12 cellular contexts compared by ENCODE assay signal in genomic region chr7:76559685-76560084, GRCh38. TPM values are rescaled to one million over a fixed set of nuclear protein-coding genes. Genes with fewer than 3 reads are reported as not detected.
DNase-seq lines count a peak whose midpoint lies in the region; ATAC-seq, FAIRE-seq and TF ChIP-seq lines count a peak whose summit lies in the region.
"Not testable (repeated sequence)": the region's sequence is repeated elsewhere in the genome, so short reads cannot be mapped to it uniquely, and the experiment has no call there.
"Had no signal": no experiment of that assay in that cellular context is flagged by ENCODE, and none has a peak within 500 bp of the region (broad histone marks: within the 10 kb centered on the region; RNA-seq: fewer than 3 reads in every experiment).

No MANE protein-coding gene starts in this region.

- H3K27ac Mint-ChIP-seq in WTC11 (peak overlapping the region; percentile 31), endothelial cell (ENCODE audit: unreplicated experiment) (peak overlapping the region; percentile 4), glutamatergic neuron (ENCODE audit: unreplicated experiment) (peak overlapping the region; percentile 2), mesothelial cell of epicardium (peak overlapping the region; percentile 75), osteocyte (ENCODE audit: unreplicated experiment) (peak overlapping the region; percentile 12)

- in situ Hi-C loops in K562 (cut with MboI) = not testable (repeated sequence)

- not testable (repeated sequence) for H3K27me3 ChIP-seq in K562 (ENCODE audit: control insufficient read depth in 2 of 2, insufficient read depth in 2 of 2, low read length in 2 of 2)

- not testable (repeated sequence) for ATAC-seq in WTC11
- ATAC-seq in K562 = peak; percentile 67

- H3K9me1 ChIP-seq in K562 (ENCODE audit: control insufficient read depth, insufficient read depth, low read length) = not testable (repeated sequence)

- not testable (repeated sequence) for H3K9ac ChIP-seq in K562 (ENCODE audit: insufficient read depth in 1 of 2, low read depth in 2 of 2, low read length in 2 of 2)

- H3K27ac ChIP-seq in HEK293 (ENCODE audit: extremely low read depth, low read depth, low read length); K562 (ENCODE audit: extremely low read depth, low read depth, low read length): not testable (repeated sequence)

- not testable (repeated sequence) for H3K9me3 ChIP-seq in HEK293 (ENCODE audit: control insufficient read depth, insufficient read depth, low read depth, low read length); K562 (replicated peaks; ENCODE audit: control insufficient read depth, insufficient read depth, low read depth, low read length)

- TF ChIP-seq CTCF in HEK293 (tag by site-specific recombination; IDR thresholded peaks at IDR 0.05); WTC11 (IDR thresholded peaks at IDR 0.05); K562 (IDR thresholded peaks at IDR 0.05 in 2 of 3, conservative IDR thresholded peaks at IDR 0.05 in 1 of 3; ENCODE audit: insufficient read depth in 2 of 3, low read depth in 1 of 3, low read length in 3 of 3); endothelial cell (IDR thresholded peaks at IDR 0.05; ENCODE audit: unreplicated experiment); glutamatergic neuron (IDR thresholded peaks at IDR 0.05; ENCODE audit: partially characterized antibody, unreplicated experiment); mesothelial cell of epicardium (IDR thresholded peaks at IDR 0.05; ENCODE audit: unreplicated experiment); osteocyte (IDR thresholded peaks at IDR 0.05): not testable (repeated sequence)

- peaks cover 40% of the 10 kb centered on the region for H3K79me2 ChIP-seq in K562 (ENCODE audit: control insufficient read depth, insufficient read depth, low read length)

- intact Hi-C loops in K562 (cut with micrococcal nuclease) = not testable (repeated sequence)

- 22% methylated on average over 6 of the region's 6 CpGs for WGBS in K562 (ENCODE audit: insufficient coverage, low coverage, missing lambda C conversion rate)

- CTCF ChIA-PET in HEK293 (lab: Yijun Ruan, JAX); WTC11 (lab: Charles Lee); K562 (lab: Yijun Ruan, JAX; ENCODE audit: low intra/inter-chr PET ratio): not testable (repeated sequence)

- not testable (repeated sequence) for H2AFZ ChIP-seq in K562 (ENCODE audit: low read depth, low read length)

- not testable (repeated sequence) for TF ChIP-seq EP300 in K562 (IDR thresholded peaks at IDR 0.05; ENCODE audit: low read length)

- H3K27me3 Mint-ChIP-seq in WTC11 (ENCODE audit: low read depth); endothelial cell (ENCODE audit: unreplicated experiment); glutamatergic neuron (ENCODE audit: unreplicated experiment); mesothelial cell of epicardium (ENCODE audit: low read depth); osteocyte (ENCODE audit: unreplicated experiment): not testable (repeated sequence)

- not testable (repeated sequence) for H3K4me2 ChIP-seq in K562 (ENCODE audit: insufficient read depth, low read length)

- H3K4me1 Mint-ChIP-seq in WTC11; endothelial cell (ENCODE audit: unreplicated experiment); glutamatergic neuron (ENCODE audit: low read depth, unreplicated experiment); mesothelial cell of epicardium; osteocyte (ENCODE audit: unreplicated experiment): not testable (repeated sequence)

- not testable (repeated sequence) for H3K4me1 ChIP-seq in HEK293 (ENCODE audit: control insufficient read depth, insufficient read depth, low read length); K562 (replicated peaks in 1 of 2; ENCODE audit: control insufficient read depth in 2 of 2, insufficient read depth in 2 of 2, low read length in 2 of 2)

- not testable (repeated sequence) for H3K36me3 ChIP-seq in HEK293 (ENCODE audit: control insufficient read depth in 2 of 2, insufficient read depth in 1 of 2, low read length in 2 of 2)
- peaks cover 16% of the 10 kb centered on the region; the same call in 2 of the 3 replicates for H3K36me3 ChIP-seq in K562 (ENCODE audit: control insufficient read depth, insufficient read depth, low read length)

- BruUV-seq in K562 (replicated peaks; lab: Mats Ljungman, UMichigan) = not testable (repeated sequence)

- H3K4me3 ChIP-seq in HEK293 (ENCODE audit: low read depth, low read length); K562: not testable (repeated sequence)

- not testable (repeated sequence) for H4K20me1 ChIP-seq in K562 (replicated peaks; ENCODE audit: control insufficient read depth, insufficient read depth, low read length)

- not testable (repeated sequence) for FAIRE-seq in K562 (lab: Jason Lieb, UNC)

- peaks cover 40% of the 10 kb centered on the region for H3K36me3 Mint-ChIP-seq in WTC11
- H3K36me3 Mint-ChIP-seq in endothelial cell (ENCODE audit: low read depth, unreplicated experiment); glutamatergic neuron (ENCODE audit: unreplicated experiment): not testable (repeated sequence)
- H3K36me3 Mint-ChIP-seq in mesothelial cell of epicardium = peaks cover 29% of the 10 kb centered on the region
- peaks cover 12% of the 10 kb centered on the region for H3K36me3 Mint-ChIP-seq in osteocyte (ENCODE audit: unreplicated experiment)

- TF ChIP-seq RAD21 in K562 (CRISPR knock-in tag; conservative IDR thresholded peaks at IDR 0.05 in 1 of 2, IDR thresholded peaks at IDR 0.05 in 1 of 2) = not testable (repeated sequence)

- not testable (repeated sequence) for H3K4me3 Mint-ChIP-seq in WTC11; endothelial cell (ENCODE audit: unreplicated experiment); mesothelial cell of epicardium; osteocyte (ENCODE audit: unreplicated experiment)
- peak overlapping the region; percentile 5 for H3K4me3 Mint-ChIP-seq in glutamatergic neuron (ENCODE audit: unreplicated experiment)

- TF ChIP-seq POLR2A in K562 (conservative IDR thresholded peaks at IDR 0.05) = 0 out of 2 replicates have a peak, but pooled peaks have one; percentile 23

- not testable (repeated sequence) for DNase-seq in WTC11 (ENCODE audit: low spot score); K562 (ENCODE audit: extremely low read depth in 1 of 4, low spot score in 3 of 4); endothelial cell (ENCODE audit: low spot score); glutamatergic neuron; mesothelial cell of epicardium (ENCODE audit: low spot score in 2 of 2, unreplicated experiment in 2 of 2); osteocyte (ENCODE audit: extremely low spot score, unreplicated experiment)

- H3K9me3 Mint-ChIP-seq in WTC11 = peaks cover 17% of the 10 kb centered on the region
- not testable (repeated sequence) for H3K9me3 Mint-ChIP-seq in endothelial cell (ENCODE audit: unreplicated experiment); glutamatergic neuron (ENCODE audit: unreplicated experiment); mesothelial cell of epicardium; osteocyte (ENCODE audit: unreplicated experiment)

- POLR2A ChIA-PET in HEK293 (lab: Yijun Ruan, JAX); WTC11 (lab: Charles Lee); K562 (lab: Yijun Ruan, JAX): not testable (repeated sequence)

RNA-seq across cellular contexts. Expression of gene SPDYE16, which starts 16.6 kb away (rescaled TPM):
- total RNA-seq in WTC11 (2021) = not detected in 3 replicates
- 0.28 and 0.77 TPM in 2 replicates for total RNA-seq in K562 (2011; cell fraction: chromatin; rRNA removed; ENCODE audit: low replicate concordance)
- 0.39 TPM in 1 of 2 replicates, not detected in the other for total RNA-seq in K562 (2011; cell fraction: nucleolus; rRNA removed)
- total RNA-seq in K562 (2011; cell fraction: nucleoplasm; rRNA removed) = 0.22 TPM in 1 of 2 replicates, not detected in the other
- total RNA-seq in K562 (2014; rRNA removed) = not detected in 2 replicates
- not detected in 2 replicates for total RNA-seq in K562 (2014; rRNA removed; fragmentation: Illumina TruSeq; extraction: Trizol)
- not detected in 2 replicates for total RNA-seq in K562 (2015; rRNA removed; fragmentation: Illumina TruSeq; extraction: Trizol)
- 0.13 TPM in 1 of 2 replicates, not detected in the other for total RNA-seq in K562 (2021)
- polyA plus RNA-seq in K562 (2011; rRNA removed) = 0.04 TPM in 1 of 2 replicates, not detected in the other
- not detected in 2 replicates for polyA plus RNA-seq in K562 (2011; cell fraction: cytosol; rRNA removed)
- 0.03 and 0.17 TPM in 2 replicates for polyA plus RNA-seq in K562 (2011; cell fraction: nucleus; rRNA removed)
- polyA plus RNA-seq in K562 (2012) = 0.20 and 0.46 TPM in 2 replicates
- polyA plus RNA-seq in K562 (2014; fragmentation: Illumina TruSeq; extraction: Trizol) = 0.06 TPM in 2 replicates
- under 1 TPM; 0.04 to 0.06 TPM for polyA plus RNA-seq in K562 (2014; fragmentation: Nextera tagmentation; extraction: Ambion mirVana)
- not detected in 2 replicates for polyA plus RNA-seq in K562 (2014; rRNA removed)
- polyA minus RNA-seq in K562 (2011; rRNA and poly(A)+ RNA removed) = 0.15 TPM in 1 of 2 replicates, not detected in the other
- not detected in 2 replicates for polyA minus RNA-seq in K562 (2011; cell fraction: cytosol; rRNA and poly(A)+ RNA removed)
- polyA minus RNA-seq in K562 (2011; cell fraction: nucleus; rRNA and poly(A)+ RNA removed) = 0.27 TPM in 1 of 2 replicates, not detected in the other
- total RNA-seq in endothelial cell (ENCODE audit: unreplicated experiment) = not detected
- 0.20 TPM for total RNA-seq in glutamatergic neuron (ENCODE audit: unreplicated experiment)
- 0.18 to 0.44 TPM (median 0.34 TPM) in 3 replicates for total RNA-seq in mesothelial cell of epicardium
- not detected in 2 replicates for total RNA-seq in osteocyte
- total RNA-seq: G401, GM23338, H9, HT1080 had no signal

RNA-seq across cellular contexts. Expression of gene UPK3B, which starts 49.3 kb away (rescaled TPM):
- total RNA-seq in WTC11 (2021) (1.4 to 3.6 TPM (median 3.2 TPM) in 3 replicates), K562 (2014; rRNA removed) (not detected in 2 replicates), K562 (2014; rRNA removed; fragmentation: Illumina TruSeq; extraction: Trizol) (not detected in 2 replicates), K562 (2015; rRNA removed; fragmentation: Illumina TruSeq; extraction: Trizol) (not detected in 2 replicates), K562 (2021) (0.38 TPM in 1 of 2 replicates, not detected in the other), endothelial cell (ENCODE audit: unreplicated experiment) (0.87 TPM), glutamatergic neuron (ENCODE audit: unreplicated experiment) (6.5 TPM), mesothelial cell of epicardium (49.5 to 56.9 TPM (median 50.1 TPM) in 3 replicates), osteocyte (1.5 and 2.2 TPM in 2 replicates)
- 2.2 TPM in 1 of 2 replicates, not detected in the other for total RNA-seq in K562 (2011; cell fraction: chromatin; rRNA removed; ENCODE audit: low replicate concordance)
- total RNA-seq in K562 (2011; cell fraction: nucleolus; rRNA removed) = 1.7 and 1.8 TPM in 2 replicates
- not detected in 2 replicates for total RNA-seq in K562 (2011; cell fraction: nucleoplasm; rRNA removed)
- polyA plus RNA-seq in K562 (2011; rRNA removed) (not detected in 2 replicates), K562 (2014; fragmentation: Illumina TruSeq; extraction: Trizol) (not detected in 2 replicates), K562 (2014; fragmentation: Nextera tagmentation; extraction: Ambion mirVana) (not detected), K562 (2014; rRNA removed) (not detected in 2 replicates)
- polyA plus RNA-seq in K562 (2011; cell fraction: cytosol; rRNA removed) = not detected in 2 replicates
- polyA plus RNA-seq in K562 (2011; cell fraction: nucleus; rRNA removed) = not detected in 2 replicates
- polyA plus RNA-seq in K562 (2012) = not detected in 2 replicates
- polyA minus RNA-seq in K562 (2011; rRNA and poly(A)+ RNA removed) = not detected in 2 replicates
- not detected in 2 replicates for polyA minus RNA-seq in K562 (2011; cell fraction: cytosol; rRNA and poly(A)+ RNA removed)
- not detected in 2 replicates for polyA minus RNA-seq in K562 (2011; cell fraction: nucleus; rRNA and poly(A)+ RNA removed)
- total RNA-seq: HT1080 had no signal
- polyA plus RNA-seq: CD4-positive, alpha-beta memory T cell had no signal

Comparison
In these comparisons a context has a peak if more than half of its experiments do, and no peak if none do; other contexts are left out.
1. H3K27ac Mint-ChIP-seq: peak in every context shown above with its lines; median percentile 75 in mesothelial cell of epicardium; 31 in WTC11; 12 in osteocyte; 4 in endothelial cell; 2 in glutamatergic neuron.